27 cellular contexts compared by ENCODE assay signal in genomic region chr16:5512037-5512436, GRCh38.
"Had no signal": no experiment of that assay in that cellular context is flagged by ENCODE, and none has a peak within 500 bp of the region (broad histone marks: within the 10 kb centered on the region; RNA-seq: fewer than 3 reads in every experiment).

No MANE protein-coding gene starts in this region.

- H3K27me3 ChIP-seq: brain microvascular endothelial cell had no signal

- FAIRE-seq: astrocyte, bronchial epithelial cell, frontal cortex had no signal

- DNase-seq: activated CD4-positive, alpha-beta memory T cell treated with anti-CD3 and anti-CD28 coated beads for 36 hours; activated CD4-positive, alpha-beta T cell treated with anti-CD3 and anti-CD28 coated beads for 36 hours; activated CD4-positive, alpha-beta T cell treated with anti-CD3 and anti-CD28 coated beads, Interleukin-2, amount 10 ng/mL, durations not matched to agents 24 days and 14 days; activated CD4-positive, CD25-positive, alpha-beta regulatory T cell; activated CD4-positive, CD25-positive, alpha-beta regulatory T cell treated with anti-CD3 and anti-CD28 coated beads, Interleukin-2, amount 50 U/mL, for 72 hours; activated CD8-positive, alpha-beta memory T cell treated with anti-CD3 and anti-CD28 coated beads, Interleukin-2, amount 50 U/mL, for 48 hours; activated gamma-delta T cell treated with Interleukin-2 at 50 U/mL for 16 hours; activated naive CD4-positive, alpha-beta T cell treated with anti-CD3 and anti-CD28 coated beads, Interleukin-2, amount 50 U/mL, for 16 hours; activated naive CD4-positive, alpha-beta T cell treated with Interleukin-2 at 50 U/mL for 16 hours; activated T-cell treated with anti-CD3 and anti-CD28 coated beads for 4 hours; activated T-cell treated with anti-CD3 and anti-CD28 coated beads, Interleukin-2, amount 50 U/mL, for 24 hours; activated T-cell treated with anti-CD3 and anti-CD28 coated beads, Interleukin-2, amount 50 U/mL, for 72 hours; amniotic stem cell; anterior cingulate cortex; brain microvascular endothelial cell; dorsolateral prefrontal cortex; effector memory CD4-positive, alpha-beta T cell; endodermal cell; foreskin fibroblast; head of caudate nucleus; T-helper 17 cell; T1000 had no signal

- ATAC-seq: activated CD4-positive, alpha-beta T cell treated with anti-CD3 and anti-CD28 coated beads for 36 hours; activated T-cell treated with anti-CD3 and anti-CD28 coated beads, Interleukin-2, amount 50 U/mL, for 72 hours; esophagus mucosa; T-helper 17 cell had no signal

- H3K27ac ChIP-seq: brain microvascular endothelial cell, coronary artery, dorsolateral prefrontal cortex had no signal

- H3K36me3 ChIP-seq: brain microvascular endothelial cell had no signal

- H3K4me3 ChIP-seq: coronary artery, dorsolateral prefrontal cortex had no signal
